In the genomic region with DNA sequence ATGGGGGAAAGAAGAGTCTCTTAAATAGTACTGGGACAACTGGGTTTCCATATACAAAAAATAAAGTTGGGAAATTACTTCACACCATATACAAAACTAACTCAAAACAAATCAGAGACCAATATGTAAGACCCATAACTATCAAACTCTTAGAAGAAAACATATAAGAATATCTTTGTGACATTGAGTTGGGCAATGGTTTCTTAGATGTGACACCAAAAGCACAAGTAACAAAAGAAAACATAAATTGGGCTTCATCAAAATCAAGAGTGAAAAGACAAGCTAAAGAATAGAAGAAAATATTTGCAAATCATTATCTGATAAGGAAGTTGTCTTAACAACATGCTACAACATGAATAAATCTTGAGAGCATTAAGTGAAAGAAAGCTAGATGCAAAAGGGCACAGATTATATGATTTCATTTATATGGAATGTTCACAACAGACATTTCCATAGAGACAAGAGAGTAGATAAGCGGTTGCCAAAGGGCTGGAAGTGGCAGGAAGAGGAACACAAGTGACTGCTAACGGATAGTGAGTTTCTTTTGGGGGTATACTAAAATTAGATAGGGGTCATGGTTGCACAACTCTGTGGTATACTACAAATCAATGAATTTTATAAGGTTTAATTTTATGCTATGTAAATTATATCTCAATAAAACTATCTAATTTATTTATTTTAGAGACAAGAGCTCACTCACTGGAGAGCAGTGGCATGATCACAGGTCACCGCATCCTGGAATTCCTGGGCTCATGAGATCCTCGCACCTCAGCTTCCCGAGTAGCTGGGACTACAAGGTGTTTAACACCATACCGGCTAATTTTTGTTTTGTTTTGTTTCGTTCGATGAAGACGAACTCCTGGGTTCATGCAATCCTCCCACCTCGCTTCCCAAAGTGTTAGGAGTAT, we compare ENCODE assay signal across 1 cellular context.
TF ChIP-seq lines count a peak whose summit lies in the region.

No MANE protein-coding gene starts in this region.

TF ChIP-seq in HEK293, 187 proteins besides CTCF, POLR2A, EP300 and RAD21 (continued from another document and continues in another):
- TF ChIP-seq, protein P1, sequence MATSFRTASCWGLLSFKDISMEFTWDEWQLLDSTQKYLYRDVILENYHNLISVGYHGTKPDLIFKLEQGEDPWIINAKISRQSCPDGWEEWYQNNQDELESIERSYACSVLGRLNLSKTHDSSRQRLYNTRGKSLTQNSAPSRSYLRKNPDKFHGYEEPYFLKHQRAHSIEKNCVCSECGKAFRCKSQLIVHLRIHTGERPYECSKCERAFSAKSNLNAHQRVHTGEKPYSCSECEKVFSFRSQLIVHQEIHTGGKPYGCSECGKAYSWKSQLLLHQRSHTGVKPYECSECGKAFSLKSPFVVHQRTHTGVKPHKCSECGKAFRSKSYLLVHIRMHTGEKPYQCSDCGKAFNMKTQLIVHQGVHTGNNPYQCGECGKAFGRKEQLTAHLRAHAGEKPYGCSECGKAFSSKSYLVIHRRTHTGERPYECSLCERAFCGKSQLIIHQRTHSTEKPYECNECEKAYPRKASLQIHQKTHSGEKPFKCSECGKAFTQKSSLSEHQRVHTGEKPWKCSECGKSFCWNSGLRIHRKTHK (tag by site-specific recombination; IDR thresholded peaks at IDR 0.05), result no peak
- TF ChIP-seq, protein P2, sequence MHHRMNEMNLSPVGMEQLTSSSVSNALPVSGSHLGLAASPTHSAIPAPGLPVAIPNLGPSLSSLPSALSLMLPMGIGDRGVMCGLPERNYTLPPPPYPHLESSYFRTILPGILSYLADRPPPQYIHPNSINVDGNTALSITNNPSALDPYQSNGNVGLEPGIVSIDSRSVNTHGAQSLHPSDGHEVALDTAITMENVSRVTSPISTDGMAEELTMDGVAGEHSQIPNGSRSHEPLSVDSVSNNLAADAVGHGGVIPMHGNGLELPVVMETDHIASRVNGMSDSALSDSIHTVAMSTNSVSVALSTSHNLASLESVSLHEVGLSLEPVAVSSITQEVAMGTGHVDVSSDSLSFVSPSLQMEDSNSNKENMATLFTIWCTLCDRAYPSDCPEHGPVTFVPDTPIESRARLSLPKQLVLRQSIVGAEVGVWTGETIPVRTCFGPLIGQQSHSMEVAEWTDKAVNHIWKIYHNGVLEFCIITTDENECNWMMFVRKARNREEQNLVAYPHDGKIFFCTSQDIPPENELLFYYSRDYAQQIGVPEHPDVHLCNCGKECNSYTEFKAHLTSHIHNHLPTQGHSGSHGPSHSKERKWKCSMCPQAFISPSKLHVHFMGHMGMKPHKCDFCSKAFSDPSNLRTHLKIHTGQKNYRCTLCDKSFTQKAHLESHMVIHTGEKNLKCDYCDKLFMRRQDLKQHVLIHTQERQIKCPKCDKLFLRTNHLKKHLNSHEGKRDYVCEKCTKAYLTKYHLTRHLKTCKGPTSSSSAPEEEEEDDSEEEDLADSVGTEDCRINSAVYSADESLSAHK (tag by site-specific recombination; IDR thresholded peaks at IDR 0.05), result peak; percentile 90
- TF ChIP-seq SP3 (tag by site-specific recombination; IDR thresholded peaks at IDR 0.05) (no peak), ZSCAN16 (tag by site-specific recombination; IDR thresholded peaks at IDR 0.05) (no peak), ZNF707 (tag by site-specific recombination; IDR thresholded peaks at IDR 0.05) (no peak), ZNF24 (tag by site-specific recombination; IDR thresholded peaks at IDR 0.05) (no peak), ZNF311 (tag by site-specific recombination; IDR thresholded peaks at IDR 0.05; ENCODE audit: borderline replicate concordance) (no peak), WT1 (tag by site-specific recombination; IDR thresholded peaks at IDR 0.05) (no peak), MZF1 (tag by site-specific recombination; IDR thresholded peaks at IDR 0.05; ENCODE audit: borderline replicate concordance) (no peak), ZNF366 (tag by site-specific recombination; conservative IDR thresholded peaks at IDR 0.05) (peak; percentile 70), ZFP3 (tag by site-specific recombination; IDR thresholded peaks at IDR 0.05; ENCODE audit: low read depth) (no peak), ZNF792 (tag by site-specific recombination; IDR thresholded peaks at IDR 0.05) (no peak), ZNF140 (tag by site-specific recombination; IDR thresholded peaks at IDR 0.05) (no peak), HOXA7 (CRISPR knock-in tag; IDR thresholded peaks at IDR 0.05; ENCODE audit: borderline replicate concordance) (no peak), ZNF837 (tag by site-specific recombination; IDR thresholded peaks at IDR 0.05) (no peak), SCRT2 (tag by site-specific recombination; IDR thresholded peaks at IDR 0.05) (no peak), REPIN1 (tag by site-specific recombination; IDR thresholded peaks at IDR 0.05; ENCODE audit: low read depth) (no peak), ZNF768 (tag by site-specific recombination; IDR thresholded peaks at IDR 0.05) (no peak), ZNF214 (tag by site-specific recombination; IDR thresholded peaks at IDR 0.05; ENCODE audit: borderline replicate concordance) (no peak), MEIS1 (CRISPR knock-in tag; IDR thresholded peaks at IDR 0.05; ENCODE audit: borderline replicate concordance) (no peak), ZNF416 (tag by site-specific recombination; IDR thresholded peaks at IDR 0.05) (no peak), ZNF266 (tag by site-specific recombination; IDR thresholded peaks at IDR 0.05; ENCODE audit: low read depth) (no peak), YY2 (tag by site-specific recombination; IDR thresholded peaks at IDR 0.05) (no peak), ZNF239 (tag by site-specific recombination; IDR thresholded peaks at IDR 0.05) (no peak), ZFP69B (tag by site-specific recombination; IDR thresholded peaks at IDR 0.05) (no peak), GLI4 (tag by site-specific recombination; IDR thresholded peaks at IDR 0.05) (no peak), ZNF335 (tag by site-specific recombination; conservative IDR thresholded peaks at IDR 0.05) (no peak), ZNF626 (tag by site-specific recombination; IDR thresholded peaks at IDR 0.05) (no peak), ZBTB20 (tag by site-specific recombination; IDR thresholded peaks at IDR 0.05) (no peak), KLF16 (tag by site-specific recombination; IDR thresholded peaks at IDR 0.05) (no peak), ZNF426 (tag by site-specific recombination; IDR thresholded peaks at IDR 0.05) (no peak), ZNF624 (tag by site-specific recombination; IDR thresholded peaks at IDR 0.05) (no peak), ZNF677 (tag by site-specific recombination; IDR thresholded peaks at IDR 0.05) (no peak), ZNF658 (tag by site-specific recombination; IDR thresholded peaks at IDR 0.05) (no peak), ZNF404 (tag by site-specific recombination; IDR thresholded peaks at IDR 0.05) (no peak), ZNF561 (tag by site-specific recombination; IDR thresholded peaks at IDR 0.05; ENCODE audit: borderline replicate concordance) (no peak), ZNF302 (tag by site-specific recombination; IDR thresholded peaks at IDR 0.05; ENCODE audit: low read depth) (no peak), ZNF585B (tag by site-specific recombination; IDR thresholded peaks at IDR 0.05) (no peak), ZNF596 (tag by site-specific recombination; IDR thresholded peaks at IDR 0.05) (no peak)
- TF ChIP-seq, protein P3, sequence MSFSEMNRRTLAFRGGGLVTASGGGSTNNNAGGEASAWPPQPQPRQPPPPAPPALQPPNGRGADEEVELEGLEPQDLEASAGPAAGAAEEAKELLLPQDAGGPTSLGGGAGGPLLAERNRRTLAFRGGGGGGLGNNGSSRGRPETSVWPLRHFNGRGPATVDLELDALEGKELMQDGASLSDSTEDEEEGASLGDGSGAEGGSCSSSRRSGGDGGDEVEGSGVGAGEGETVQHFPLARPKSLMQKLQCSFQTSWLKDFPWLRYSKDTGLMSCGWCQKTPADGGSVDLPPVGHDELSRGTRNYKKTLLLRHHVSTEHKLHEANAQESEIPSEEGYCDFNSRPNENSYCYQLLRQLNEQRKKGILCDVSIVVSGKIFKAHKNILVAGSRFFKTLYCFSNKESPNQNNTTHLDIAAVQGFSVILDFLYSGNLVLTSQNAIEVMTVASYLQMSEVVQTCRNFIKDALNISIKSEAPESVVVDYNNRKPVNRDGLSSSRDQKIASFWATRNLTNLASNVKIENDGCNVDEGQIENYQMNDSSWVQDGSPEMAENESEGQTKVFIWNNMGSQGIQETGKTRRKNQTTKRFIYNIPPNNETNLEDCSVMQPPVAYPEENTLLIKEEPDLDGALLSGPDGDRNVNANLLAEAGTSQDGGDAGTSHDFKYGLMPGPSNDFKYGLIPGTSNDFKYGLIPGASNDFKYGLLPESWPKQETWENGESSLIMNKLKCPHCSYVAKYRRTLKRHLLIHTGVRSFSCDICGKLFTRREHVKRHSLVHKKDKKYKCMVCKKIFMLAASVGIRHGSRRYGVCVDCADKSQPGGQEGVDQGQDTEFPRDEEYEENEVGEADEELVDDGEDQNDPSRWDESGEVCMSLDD (tag by site-specific recombination; IDR thresholded peaks at IDR 0.05), result no peak
- TF ChIP-seq, protein P4, sequence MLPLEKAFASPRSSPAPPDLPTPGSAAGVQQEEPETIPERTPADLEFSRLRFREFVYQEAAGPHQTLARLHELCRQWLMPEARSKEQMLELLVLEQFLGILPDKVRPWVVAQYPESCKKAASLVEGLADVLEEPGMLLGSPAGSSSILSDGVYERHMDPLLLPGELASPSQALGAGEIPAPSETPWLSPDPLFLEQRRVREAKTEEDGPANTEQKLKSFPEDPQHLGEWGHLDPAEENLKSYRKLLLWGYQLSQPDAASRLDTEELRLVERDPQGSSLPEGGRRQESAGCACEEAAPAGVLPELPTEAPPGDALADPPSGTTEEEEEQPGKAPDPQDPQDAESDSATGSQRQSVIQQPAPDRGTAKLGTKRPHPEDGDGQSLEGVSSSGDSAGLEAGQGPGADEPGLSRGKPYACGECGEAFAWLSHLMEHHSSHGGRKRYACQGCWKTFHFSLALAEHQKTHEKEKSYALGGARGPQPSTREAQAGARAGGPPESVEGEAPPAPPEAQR (tag by site-specific recombination; IDR thresholded peaks at IDR 0.05), result no peak
- TF ChIP-seq, protein P5, sequence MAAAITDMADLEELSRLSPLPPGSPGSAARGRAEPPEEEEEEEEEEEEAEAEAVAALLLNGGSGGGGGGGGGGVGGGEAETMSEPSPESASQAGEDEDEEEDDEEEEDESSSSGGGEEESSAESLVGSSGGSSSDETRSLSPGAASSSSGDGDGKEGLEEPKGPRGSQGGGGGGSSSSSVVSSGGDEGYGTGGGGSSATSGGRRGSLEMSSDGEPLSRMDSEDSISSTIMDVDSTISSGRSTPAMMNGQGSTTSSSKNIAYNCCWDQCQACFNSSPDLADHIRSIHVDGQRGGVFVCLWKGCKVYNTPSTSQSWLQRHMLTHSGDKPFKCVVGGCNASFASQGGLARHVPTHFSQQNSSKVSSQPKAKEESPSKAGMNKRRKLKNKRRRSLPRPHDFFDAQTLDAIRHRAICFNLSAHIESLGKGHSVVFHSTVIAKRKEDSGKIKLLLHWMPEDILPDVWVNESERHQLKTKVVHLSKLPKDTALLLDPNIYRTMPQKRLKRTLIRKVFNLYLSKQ (tag by site-specific recombination; IDR thresholded peaks at IDR 0.05; ENCODE audit: borderline replicate concordance), result no peak
- TF ChIP-seq, protein P6, sequence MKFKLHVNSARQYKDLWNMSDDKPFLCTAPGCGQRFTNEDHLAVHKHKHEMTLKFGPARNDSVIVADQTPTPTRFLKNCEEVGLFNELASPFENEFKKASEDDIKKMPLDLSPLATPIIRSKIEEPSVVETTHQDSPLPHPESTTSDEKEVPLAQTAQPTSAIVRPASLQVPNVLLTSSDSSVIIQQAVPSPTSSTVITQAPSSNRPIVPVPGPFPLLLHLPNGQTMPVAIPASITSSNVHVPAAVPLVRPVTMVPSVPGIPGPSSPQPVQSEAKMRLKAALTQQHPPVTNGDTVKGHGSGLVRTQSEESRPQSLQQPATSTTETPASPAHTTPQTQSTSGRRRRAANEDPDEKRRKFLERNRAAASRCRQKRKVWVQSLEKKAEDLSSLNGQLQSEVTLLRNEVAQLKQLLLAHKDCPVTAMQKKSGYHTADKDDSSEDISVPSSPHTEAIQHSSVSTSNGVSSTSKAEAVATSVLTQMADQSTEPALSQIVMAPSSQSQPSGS (tag by site-specific recombination; IDR thresholded peaks at IDR 0.05; ENCODE audit: low read depth), result no peak
- TF ChIP-seq, protein P7, sequence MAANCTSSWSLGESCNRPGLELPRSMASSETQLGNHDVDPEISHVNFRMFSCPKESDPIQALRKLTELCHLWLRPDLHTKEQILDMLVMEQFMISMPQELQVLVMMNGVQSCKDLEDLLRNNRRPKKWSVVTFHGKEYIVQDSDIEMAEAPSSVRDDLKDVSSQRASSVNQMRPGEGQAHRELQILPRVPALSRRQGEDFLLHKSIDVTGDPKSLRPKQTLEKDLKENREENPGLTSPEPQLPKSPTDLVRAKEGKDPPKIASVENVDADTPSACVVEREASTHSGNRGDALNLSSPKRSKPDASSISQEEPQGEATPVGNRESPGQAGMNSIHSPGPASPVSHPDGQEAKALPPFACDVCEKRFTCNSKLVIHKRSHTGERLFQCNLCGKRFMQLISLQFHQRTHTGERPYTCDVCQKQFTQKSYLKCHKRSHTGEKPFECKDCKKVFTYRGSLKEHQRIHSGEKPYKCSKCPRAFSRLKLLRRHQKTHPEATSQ (tag by site-specific recombination; IDR thresholded peaks at IDR 0.05), result no peak
- TF ChIP-seq, protein P8, sequence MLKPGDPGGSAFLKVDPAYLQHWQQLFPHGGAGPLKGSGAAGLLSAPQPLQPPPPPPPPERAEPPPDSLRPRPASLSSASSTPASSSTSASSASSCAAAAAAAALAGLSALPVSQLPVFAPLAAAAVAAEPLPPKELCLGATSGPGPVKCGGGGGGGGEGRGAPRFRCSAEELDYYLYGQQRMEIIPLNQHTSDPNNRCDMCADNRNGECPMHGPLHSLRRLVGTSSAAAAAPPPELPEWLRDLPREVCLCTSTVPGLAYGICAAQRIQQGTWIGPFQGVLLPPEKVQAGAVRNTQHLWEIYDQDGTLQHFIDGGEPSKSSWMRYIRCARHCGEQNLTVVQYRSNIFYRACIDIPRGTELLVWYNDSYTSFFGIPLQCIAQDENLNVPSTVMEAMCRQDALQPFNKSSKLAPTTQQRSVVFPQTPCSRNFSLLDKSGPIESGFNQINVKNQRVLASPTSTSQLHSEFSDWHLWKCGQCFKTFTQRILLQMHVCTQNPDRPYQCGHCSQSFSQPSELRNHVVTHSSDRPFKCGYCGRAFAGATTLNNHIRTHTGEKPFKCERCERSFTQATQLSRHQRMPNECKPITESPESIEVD (tag by site-specific recombination; IDR thresholded peaks at IDR 0.05), result 0 out of 2 replicates have a peak, but pooled peaks have one; percentile 21
- TF ChIP-seq, protein P9, sequence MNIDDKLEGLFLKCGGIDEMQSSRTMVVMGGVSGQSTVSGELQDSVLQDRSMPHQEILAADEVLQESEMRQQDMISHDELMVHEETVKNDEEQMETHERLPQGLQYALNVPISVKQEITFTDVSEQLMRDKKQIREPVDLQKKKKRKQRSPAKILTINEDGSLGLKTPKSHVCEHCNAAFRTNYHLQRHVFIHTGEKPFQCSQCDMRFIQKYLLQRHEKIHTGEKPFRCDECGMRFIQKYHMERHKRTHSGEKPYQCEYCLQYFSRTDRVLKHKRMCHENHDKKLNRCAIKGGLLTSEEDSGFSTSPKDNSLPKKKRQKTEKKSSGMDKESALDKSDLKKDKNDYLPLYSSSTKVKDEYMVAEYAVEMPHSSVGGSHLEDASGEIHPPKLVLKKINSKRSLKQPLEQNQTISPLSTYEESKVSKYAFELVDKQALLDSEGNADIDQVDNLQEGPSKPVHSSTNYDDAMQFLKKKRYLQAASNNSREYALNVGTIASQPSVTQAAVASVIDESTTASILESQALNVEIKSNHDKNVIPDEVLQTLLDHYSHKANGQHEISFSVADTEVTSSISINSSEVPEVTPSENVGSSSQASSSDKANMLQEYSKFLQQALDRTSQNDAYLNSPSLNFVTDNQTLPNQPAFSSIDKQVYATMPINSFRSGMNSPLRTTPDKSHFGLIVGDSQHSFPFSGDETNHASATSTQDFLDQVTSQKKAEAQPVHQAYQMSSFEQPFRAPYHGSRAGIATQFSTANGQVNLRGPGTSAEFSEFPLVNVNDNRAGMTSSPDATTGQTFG (tag by site-specific recombination; IDR thresholded peaks at IDR 0.05; ENCODE audit: borderline replicate concordance), result no peak
